ENCODE assay signal across 8 cellular contexts in genomic region chr6:41846666-41847237, GRCh38. TPM values are rescaled to one million over a fixed set of nuclear protein-coding genes. Genes with fewer than 3 reads are reported as not detected.
DNase-seq lines count a peak whose midpoint lies in the region; ATAC-seq and FAIRE-seq lines count a peak whose summit lies in the region.

No MANE protein-coding gene starts in this region.

- H3K4me1 ChIP-seq in right cardiac atrium (ENCODE audit: control insufficient read depth, insufficient read depth, low read length), result no peaks in the 10 kb centered on the region
- peaks cover 0 to 3% of the 10 kb centered on the region in 2 donors for H3K4me1 ChIP-seq in small intestine (ENCODE audit: control insufficient read depth in 2 of 2, insufficient read depth in 1 of 2, low read depth in 1 of 2, low read length in 1 of 2)

- in situ Hi-C loops in ACHN (cut with HindIII; ENCODE audit: low pct_ligation_motif_present, low pct_unique_long_range_greater_than_20kb, low sequenced_read_pairs), result no loop called here

- WGBS in right cardiac atrium, result 12% methylated on average over 1 of the region's 1 CpG
- WGBS in small intestine, 3 donors, result 0 to 5% (median 5%) methylated on average over 1 of the region's 1 CpG

- no peak overlapping the region for H3K4me3 ChIP-seq in right cardiac atrium (ENCODE audit: low read length)
- H3K4me3 ChIP-seq in small intestine (ENCODE audit: low read depth in 1 of 2, low read length in 2 of 2), result no peak overlapping the region

- ATAC-seq in right cardiac atrium (peak; percentile 91 to 98), GM19351 (IDR thresholded peaks at IDR 0.05; ENCODE audit: unreplicated experiment) (no peak)

- H3K27me3 ChIP-seq in right cardiac atrium (ENCODE audit: control insufficient read depth, insufficient read depth), result no peaks in the 10 kb centered on the region
- H3K27me3 ChIP-seq in small intestine (ENCODE audit: control insufficient read depth in 2 of 2, insufficient read depth in 2 of 2, low read length in 2 of 2), result no peaks in the 10 kb centered on the region

- peak; percentile 88 for DNase-seq in ACHN
- peak; percentile 25 for DNase-seq in GM18507 (ENCODE audit: extremely low spot score, insufficient read length, low read depth)
- DNase-seq in NCI-H146 (lab: John Stamatoyannopoulos, UW), result peak; percentile 76
- DNase-seq in T-helper 1 cell, result peak in 4 of 5 donors; percentile 11 to 55 (median 40)
- peak; percentile 90 for DNase-seq in amniotic epithelial cell (ENCODE audit: low read depth)
- DNase-seq in right cardiac atrium, result peak in 1 of 3 donors; percentile 27
- DNase-seq in small intestine, result peak; percentile 91

- intact Hi-C loops in right cardiac atrium (cut with DNase I), result loop anchor here in 3 of 4 donors (2.0 to 5.0 kb wide), 2 partner anchors 196 to 198 kb away; no protein-coding TSS in a partner anchor

- H3K9me3 ChIP-seq in right cardiac atrium (ENCODE audit: control insufficient read depth, low read length) (no peaks in the 10 kb centered on the region), small intestine (ENCODE audit: control insufficient read depth, low read depth) (no peaks in the 10 kb centered on the region)

- H3K27ac ChIP-seq in right cardiac atrium (ENCODE audit: low read length) (no peak overlapping the region), small intestine (ENCODE audit: low read depth in 1 of 2, low read length in 1 of 2) (peak overlapping the region in 1 of 2 donors; percentile 44)

- FAIRE-seq in GM18507 (lab: Jason Lieb, UNC) (peak; percentile 86), small intestine (lab: Jason Lieb, UNC) (peak; percentile 67)

- H3K36me3 ChIP-seq in small intestine (ENCODE audit: control insufficient read depth in 2 of 2, insufficient read depth in 2 of 2, low read length in 2 of 2), result no peaks in the 10 kb centered on the region

RNA-seq across cellular contexts. Expression of gene USP49, which starts 48.4 kb away (rescaled TPM):
- 1 to 10 TPM; 1.8 to 2.6 (median 2.3) TPM for total RNA-seq in right cardiac atrium
- polyA plus RNA-seq in right cardiac atrium (1.5 TPM), small intestine (1 to 10 TPM in 1 of 3 donors, under 1 TPM in 2; 0.27 to 1.1 (median 0.45) TPM)

RNA-seq across cellular contexts. Expression of gene TOMM6, which starts 59.3 kb away (rescaled TPM):
- total RNA-seq in right cardiac atrium, result 100 to 1,000 TPM; 123 to 162 (median 140) TPM
- polyA plus RNA-seq in right cardiac atrium, result 228 TPM
- 100 to 1,000 TPM; 166 to 256 (median 216) TPM for polyA plus RNA-seq in small intestine
